In the genomic region with DNA sequence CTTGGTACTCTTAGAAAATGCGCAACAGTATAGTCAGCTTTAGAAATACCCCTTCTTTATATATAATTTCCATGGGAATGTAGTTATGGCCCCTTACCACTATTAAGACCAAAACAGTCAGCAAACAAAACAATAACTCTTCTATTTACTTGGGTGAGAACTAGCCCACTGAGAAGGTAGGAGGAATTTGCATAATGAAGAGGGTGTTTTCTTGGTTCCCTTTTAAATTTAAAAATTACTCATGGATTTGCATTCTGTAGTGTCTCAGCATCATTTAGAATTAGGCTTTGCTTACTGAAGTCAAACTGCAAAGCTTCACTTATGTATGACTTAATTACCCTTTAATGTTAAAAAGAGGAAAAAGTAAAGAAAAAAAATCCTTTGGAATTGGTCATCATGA, we compare ENCODE assay signal across 12 cellular contexts.
DNase-seq lines count a peak whose midpoint lies in the region; ATAC-seq, FAIRE-seq and TF ChIP-seq lines count a peak whose summit lies in the region.
"Had no signal": no experiment of that assay in that cellular context is flagged by ENCODE, and none has a peak within 500 bp of the region (broad histone marks: within the 10 kb centered on the region; RNA-seq: fewer than 3 reads in every experiment).

No MANE protein-coding gene starts in this region.

- CTCF ChIA-PET in Calu3 (lab: Charles Lee): no interaction called here

- no peak for TF ChIP-seq CTCF in Calu3 (IDR thresholded peaks at IDR 0.05; ENCODE audit: unreplicated experiment)

- ATAC-seq in GM18907 (IDR thresholded peaks at IDR 0.05; ENCODE audit: unreplicated experiment) (peak; percentile 80), GM21529 (IDR thresholded peaks at IDR 0.05; ENCODE audit: unreplicated experiment) (peak; percentile 86), HG03039 (IDR thresholded peaks at IDR 0.05; ENCODE audit: unreplicated experiment) (peak; percentile 71)
- no peak for ATAC-seq in activated CD4-positive, CD25-positive, alpha-beta regulatory T cell treated with anti-CD3 and anti-CD28 coated beads, Interleukin-2, amount 50 U/mL, for 24 hours

- peaks cover 3% of the 10 kb centered on the region for H3K9me3 Mint-ChIP-seq in Calu3 (ENCODE audit: low read depth, unreplicated experiment)
- H3K9me3 Mint-ChIP-seq: activated T-helper 1 cell treated with anti-CD3 and anti-CD28 coated beads, Interleukin-12 subunit alpha, Interleukin-12 subunit beta, Interleukin-2, Interleukin-4 antibody, amounts not matched to agents 30 ng/mL and 10 ng/mL and 1 ng/mL, durations not matched to agents 14 hours and 24 hours and 36 hours; dendritic cell treated with granulocyte-macrophage colony-stimulating factor and Interleukin-4, amounts not matched to agents 40 ng/mL and 50 ng/mL, for 4 days had no signal

- no peaks in the 10 kb centered on the region for H3K36me3 Mint-ChIP-seq in Calu3 (ENCODE audit: insufficient read depth, unreplicated experiment)

- FAIRE-seq in frontal cortex (lab: Jason Lieb, UNC): no peak

- intact Hi-C loops in Calu3 (cut with micrococcal nuclease; ENCODE audit: unreplicated experiment): no loop called here

- no peaks in the 10 kb centered on the region for H3K4me1 Mint-ChIP-seq in Calu3 (ENCODE audit: low read depth, unreplicated experiment)

- no peak overlapping the region for H3K4me3 Mint-ChIP-seq in Calu3 (ENCODE audit: low read depth, unreplicated experiment)
- H3K4me3 Mint-ChIP-seq: activated T-helper 1 cell treated with anti-CD3 and anti-CD28 coated beads, Interleukin-12 subunit alpha, Interleukin-12 subunit beta, Interleukin-2, Interleukin-4 antibody, amounts not matched to agents 30 ng/mL and 10 ng/mL and 1 ng/mL, durations not matched to agents 14 hours and 24 hours and 36 hours; dendritic cell treated with granulocyte-macrophage colony-stimulating factor and Interleukin-4, amounts not matched to agents 40 ng/mL and 50 ng/mL, for 4 days had no signal

- no peaks in the 10 kb centered on the region for H3K27me3 Mint-ChIP-seq in Calu3 (ENCODE audit: unreplicated experiment)
- H3K27me3 Mint-ChIP-seq: dendritic cell treated with granulocyte-macrophage colony-stimulating factor and Interleukin-4, amounts not matched to agents 40 ng/mL and 50 ng/mL, for 4 days had no signal

- BruUV-seq in Calu3 (replicated peaks; lab: Mats Ljungman, UMichigan): no TSS peak

- no peak overlapping the region for H3K27ac Mint-ChIP-seq in Calu3 (ENCODE audit: unreplicated experiment)
- H3K27ac Mint-ChIP-seq: activated T-helper 1 cell treated with anti-CD3 and anti-CD28 coated beads, Interleukin-12 subunit alpha, Interleukin-12 subunit beta, Interleukin-2, Interleukin-4 antibody, amounts not matched to agents 30 ng/mL and 10 ng/mL and 1 ng/mL, durations not matched to agents 14 hours and 24 hours and 36 hours; dendritic cell treated with granulocyte-macrophage colony-stimulating factor and Interleukin-4, amounts not matched to agents 40 ng/mL and 50 ng/mL, for 4 days had no signal

- DNase-seq in NCI-H526 (lab: John Stamatoyannopoulos, UW) (peak; percentile 4 to 14), frontal cortex (ENCODE audit: low spot score in 2 of 2) (no peak), Calu3 (no peak)
- no peak for DNase-seq in activated CD4-positive, alpha-beta T cell treated with anti-CD3 and anti-CD28 coated beads, Interleukin-2, amount 50 U/mL, for 48 hours
- DNase-seq: anterior cingulate cortex, NCI-H2029 treated with DMSO at 0.1 percent for 48 hours had no signal

Comparison
In these comparisons a context has a peak if more than half of its experiments do, and no peak if none do; other contexts are left out.
1. ATAC-seq: peak in GM18907 (single experiment), GM21529 (single experiment) and HG03039 (single experiment); none in activated CD4-positive, CD25-positive, alpha-beta regulatory T cell treated with anti-CD3 and anti-CD28 coated beads, Interleukin-2, amount 50 U/mL, for 24 hours (0 of 2).
2. DNase-seq: peak in NCI-H526 (2 of 2); none in activated CD4-positive, alpha-beta T cell treated with anti-CD3 and anti-CD28 coated beads, Interleukin-2, amount 50 U/mL, for 48 hours (0 of 2), frontal cortex (0 of 2) and Calu3 (single experiment).